1 cellular context compared by ENCODE assay signal in genomic region chr5:77030097-77031071, GRCh38.
A peak's percentile ranks its signal among the peaks of the same experiment; 100 is the strongest.
TF ChIP-seq lines count a peak whose summit lies in the region.

AGGF1 (plus strand) TSS chr5:77030404; CDS start chr5:77030767, 363 bp downstream.

TF ChIP-seq in H1, 55 proteins besides CTCF, POLR2A, EP300 and RAD21 (continued from another document):
- TF ChIP-seq ZNF274 (IDR thresholded peaks at IDR 0.05; ENCODE audit: borderline replicate concordance, extremely low read depth, low read length) (no peak), MAFK (IDR thresholded peaks at IDR 0.05; ENCODE audit: low read depth, low read length) (no peak), EZH2 (IDR thresholded peaks at IDR 0.05; ENCODE audit: low read depth, low read length, severe bottlenecking) (peak; percentile 42), HDAC6 (IDR thresholded peaks at IDR 0.05; ENCODE audit: low read depth, low read length) (no peak), KDM5A (IDR thresholded peaks at IDR 0.05; ENCODE audit: low read length) (no peak), E2F6 (IDR thresholded peaks at IDR 0.05) (peak; percentile 100), CHD2 (IDR thresholded peaks at IDR 0.05; ENCODE audit: low read length) (0 out of 2 replicates have a peak, but pooled peaks have one; percentile 27), POU5F1 (IDR thresholded peaks at IDR 0.05; ENCODE audit: low read depth, low read length) (no peak), KDM4A (IDR thresholded peaks at IDR 0.05; ENCODE audit: low read depth, low read length, severe bottlenecking) (peak; percentile 99), RBBP5 (IDR thresholded peaks at IDR 0.05; ENCODE audit: borderline replicate concordance, low read depth, low read length) (0 out of 2 replicates have a peak, but pooled peaks have one; percentile 55), NRF1 (IDR thresholded peaks at IDR 0.05; ENCODE audit: low read depth, low read length) (no peak), BRCA1 (IDR thresholded peaks at IDR 0.05; ENCODE audit: low read depth, low read length) (no peak), USF2 (IDR thresholded peaks at IDR 0.05; ENCODE audit: low read length) (no peak), JUND (IDR thresholded peaks at IDR 0.05; ENCODE audit: low read length) (no peak), HDAC2 (IDR thresholded peaks at IDR 0.05; ENCODE audit: borderline replicate concordance in 1 of 2, low read depth in 2 of 2, low read length in 2 of 2) (peak in 1 of 2 experiments; percentile 79; a peak in 1 of 4 replicates), PHF8 (conservative IDR thresholded peaks at IDR 0.05; ENCODE audit: low read depth, low read length) (peak; percentile 61), GTF2F1 (IDR thresholded peaks at IDR 0.05; ENCODE audit: borderline replicate concordance, low read depth, low read length) (no peak; the same call in 1 of the 2 replicates), CREB1 (IDR thresholded peaks at IDR 0.05) (peak; percentile 66; the same call in 1 of the 2 replicates), SIN3A (conservative IDR thresholded peaks at IDR 0.05 in 1 of 2, IDR thresholded peaks at IDR 0.05 in 1 of 2; ENCODE audit: low read depth in 1 of 2, low read length in 2 of 2) (peak in 1 of 2 experiments; percentile 71; a peak in 2 of 4 replicates), TCF12 (IDR thresholded peaks at IDR 0.05; ENCODE audit: low read depth, low read length) (no peak), MAX (IDR thresholded peaks at IDR 0.05) (peak; percentile 99), RNF2 (IDR thresholded peaks at IDR 0.05; ENCODE audit: borderline replicate concordance, low read depth, low read length, missing control alignments, poor library complexity, severe bottlenecking) (no peak), GABPA (IDR thresholded peaks at IDR 0.05; ENCODE audit: borderline replicate concordance, insufficient read depth, low read length) (peak; percentile 89; the same call in 1 of the 2 replicates), CBX8 (IDR thresholded peaks at IDR 0.05; ENCODE audit: borderline replicate concordance, low read depth, low read length) (no peak), KDM1A (IDR thresholded peaks at IDR 0.05; ENCODE audit: borderline replicate concordance, low read length) (0 out of 2 replicates have a peak, but pooled peaks have one; percentile 10), ATF3 (IDR thresholded peaks at IDR 0.05; ENCODE audit: insufficient read depth, low read depth, low read length) (no peak), SRF (IDR thresholded peaks at IDR 0.05; ENCODE audit: low read depth, low read length) (no peak), POLR2AphosphoS5 (IDR thresholded peaks at IDR 0.05; ENCODE audit: low read depth, low read length) (peak; percentile 18; the same call in 1 of the 2 replicates), ATF2 (IDR thresholded peaks at IDR 0.05; ENCODE audit: low read length) (no peak), CHD1 (IDR thresholded peaks at IDR 0.05; ENCODE audit: low read depth, low read length) (no peak), CEBPB (IDR thresholded peaks at IDR 0.05; ENCODE audit: low read depth, low read length) (no peak), TEAD4 (IDR thresholded peaks at IDR 0.05; ENCODE audit: low read depth, low read length) (0 out of 2 replicates have a peak, but pooled peaks have one; percentile 7), ASH2L (IDR thresholded peaks at IDR 0.05; ENCODE audit: low read length) (peak; percentile 96), SIX5 (IDR thresholded peaks at IDR 0.05; ENCODE audit: low read depth, low read length) (no peak), TAF1 (IDR thresholded peaks at IDR 0.05; ENCODE audit: low read depth, low read length) (peak; percentile 49), EGR1 (IDR thresholded peaks at IDR 0.05; ENCODE audit: borderline replicate concordance, low read depth, low read length) (0 out of 2 replicates have a peak, but pooled peaks have one; percentile 27), JUN (IDR thresholded peaks at IDR 0.05; ENCODE audit: low read depth, low read length) (no peak)
TF ChIP-seq in H1: peak in this region for 18.
